ENCODE assay signal across 17 cellular contexts in genomic region chr12:100170313-100170858, GRCh38.
"Had no signal": no experiment of that assay in that cellular context is flagged by ENCODE, and none has a peak within 500 bp of the region (broad histone marks: within the 10 kb centered on the region; RNA-seq: fewer than 3 reads in every experiment).

No MANE protein-coding gene starts in this region.

- H3K27ac Mint-ChIP-seq: activated CD4-positive, alpha-beta T cell treated with anti-CD3 and anti-CD28 coated beads for 36 hours; activated CD8-positive, alpha-beta T cell treated with anti-CD3 and anti-CD28 coated beads for 36 hours; activated naive CD8-positive, alpha-beta T cell had no signal

- H3K4me3 ChIP-seq: body of pancreas, gastroesophageal sphincter, pancreas, suprapubic skin had no signal

- H3K27me3 ChIP-seq: body of pancreas, gastroesophageal sphincter, pancreas, suprapubic skin had no signal

- DNase-seq: activated CD4-positive, alpha-beta T cell treated with anti-CD3 and anti-CD28 coated beads for 36 hours; activated CD8-positive, alpha-beta T cell treated with anti-CD3 and anti-CD28 coated beads for 36 hours; activated gamma-delta T cell; activated T-cell treated with anti-CD3 and anti-CD28 coated beads, Interleukin-2, amount 50 U/mL, for 4 hours; body of pancreas; islet precursor cell; left ventricle myocardium superior; mesenchymal stem cell; pancreas; stimulated activated CD4-positive, alpha-beta T cell treated with anti-CD3 and anti-CD28 coated beads, Interleukin-4, amount 100 ng/mL, for 24 hours; stimulated activated naive CD8-positive, alpha-beta T cell treated with anti-CD3 and anti-CD28 coated beads, Interleukin-15, Interleukin-2, amounts not matched to agents 100 U/mL and 50 U/mL, for 24 hours; trophoblast cell had no signal

- ATAC-seq: activated CD4-positive, alpha-beta T cell treated with anti-CD3 and anti-CD28 coated beads for 36 hours; activated CD8-positive, alpha-beta T cell treated with anti-CD3 and anti-CD28 coated beads for 36 hours; activated T-cell treated with anti-CD3 and anti-CD28 coated beads, Interleukin-2, amount 50 U/mL, for 4 hours; body of pancreas; gastroesophageal sphincter; left ventricle myocardium superior; pancreas; stimulated activated naive CD8-positive, alpha-beta T cell treated with anti-CD3 and anti-CD28 coated beads, Interleukin-15, Interleukin-2, amounts not matched to agents 100 U/mL and 50 U/mL, for 24 hours had no signal

- H3K27me3 Mint-ChIP-seq: activated CD4-positive, alpha-beta T cell treated with anti-CD3 and anti-CD28 coated beads for 36 hours; activated CD8-positive, alpha-beta T cell treated with anti-CD3 and anti-CD28 coated beads for 36 hours; activated naive CD8-positive, alpha-beta T cell had no signal

- H3K4me1 ChIP-seq: body of pancreas, pancreas, suprapubic skin had no signal

- H3K4me1 Mint-ChIP-seq: activated CD4-positive, alpha-beta T cell treated with anti-CD3 and anti-CD28 coated beads for 36 hours had no signal

- H3K9me3 ChIP-seq: body of pancreas, gastroesophageal sphincter, pancreas, suprapubic skin had no signal

- H3K4me3 Mint-ChIP-seq: activated CD4-positive, alpha-beta T cell treated with anti-CD3 and anti-CD28 coated beads for 36 hours; activated CD8-positive, alpha-beta T cell treated with anti-CD3 and anti-CD28 coated beads for 36 hours; activated naive CD8-positive, alpha-beta T cell; activated T-cell treated with anti-CD3 and anti-CD28 coated beads, Interleukin-2, amount 50 U/mL, for 4 hours; neural crest cell had no signal

- H3K27ac ChIP-seq: body of pancreas, gastroesophageal sphincter, pancreas, suprapubic skin, VCaP had no signal

- H3K9me3 Mint-ChIP-seq: activated CD8-positive, alpha-beta T cell treated with anti-CD3 and anti-CD28 coated beads for 36 hours; activated T-cell treated with anti-CD3 and anti-CD28 coated beads, Interleukin-2, amount 50 U/mL, for 4 hours; neural crest cell had no signal
